In genomic region chr16:88941933-88942909, GRCh38 we compare ENCODE assay signal across 8 cellular contexts. TPM values are rescaled to one million over a fixed set of nuclear protein-coding genes. Genes with fewer than 3 reads are reported as not detected.
A peak's percentile ranks its signal among the peaks of the same experiment; 100 is the strongest.
DNase-seq lines count a peak whose midpoint lies in the region; ATAC-seq, FAIRE-seq and TF ChIP-seq lines count a peak whose summit lies in the region.

No MANE protein-coding gene starts in this region.

- peaks cover 41% of the 10 kb centered on the region for H3K27me3 Mint-ChIP-seq in activated T-cell treated with anti-CD3 and anti-CD28 coated beads, Interleukin-2, amount 50 U/mL, for 4 hours (ENCODE audit: low read depth)

- peaks cover 8% of the 10 kb centered on the region for H3K4me1 Mint-ChIP-seq in activated T-cell treated with anti-CD3 and anti-CD28 coated beads, Interleukin-2, amount 50 U/mL, for 4 hours (ENCODE audit: low read depth)

- no peaks in the 10 kb centered on the region for H3K9me3 Mint-ChIP-seq in activated T-cell treated with anti-CD3 and anti-CD28 coated beads, Interleukin-2, amount 50 U/mL, for 4 hours

- peak overlapping the region; percentile 68 for H3K4me3 Mint-ChIP-seq in activated T-cell treated with anti-CD3 and anti-CD28 coated beads, Interleukin-2, amount 50 U/mL, for 4 hours

- TF ChIP-seq CTCF in C4-2B (conservative IDR thresholded peaks at IDR 0.05), result peak; percentile 86

- peak; percentile 43 for DNase-seq in NCI-H2171 (lab: John Stamatoyannopoulos, UW)
- peak; percentile 49 for DNase-seq in activated T-cell treated with anti-CD3 and anti-CD28 coated beads, Interleukin-2, amount 50 U/mL, for 4 hours
- DNase-seq in frontal cortex (ENCODE audit: low spot score in 2 of 2), result peak; percentile 79 to 87
- peak; percentile 66 for DNase-seq in retina
- DNase-seq in H54 (ENCODE audit: insufficient read length, low spot score), result no peak
- no peak for DNase-seq in 8988T

- H3K36me3 Mint-ChIP-seq in activated T-cell treated with anti-CD3 and anti-CD28 coated beads, Interleukin-2, amount 50 U/mL, for 4 hours (ENCODE audit: insufficient read depth), result no peaks in the 10 kb centered on the region

- H3K27ac ChIP-seq in C4-2B, result no peak overlapping the region

- FAIRE-seq in frontal cortex (lab: Jason Lieb, UNC) (no peak), H54 (lab: Jason Lieb, UNC) (no peak)

- peak; percentile 58 for ATAC-seq in GM19452 (IDR thresholded peaks at IDR 0.05; ENCODE audit: unreplicated experiment)
- peak; percentile 73 for ATAC-seq in activated T-cell treated with anti-CD3 and anti-CD28 coated beads, Interleukin-2, amount 50 U/mL, for 4 hours

- TF ChIP-seq POLR2A in H54 (IDR thresholded peaks at IDR 0.05; ENCODE audit: low read depth, low read length), result no peak

RNA-seq across cellular contexts. Expression of gene CBFA2T3, which starts 34.8 kb away (rescaled TPM):
- 1 to 10 TPM; 1.0 to 2.0 (median 1.3) TPM for total RNA-seq in activated T-cell treated with anti-CD3 and anti-CD28 coated beads, Interleukin-2, amount 50 U/mL, for 4 hours
- 0.82 TPM for total RNA-seq in frontal cortex

Comparison
In these comparisons a context has a peak if more than half of its experiments do, and no peak if none do; other contexts are left out.
1. DNase-seq: peak in NCI-H2171 (single experiment), activated T-cell treated with anti-CD3 and anti-CD28 coated beads, Interleukin-2, amount 50 U/mL, for 4 hours (single experiment), frontal cortex (2 of 2) and retina (single experiment); none in H54 (single experiment) and 8988T (single experiment).